Comparison of ENCODE assay signal across 1 cellular context in the genomic region with DNA sequence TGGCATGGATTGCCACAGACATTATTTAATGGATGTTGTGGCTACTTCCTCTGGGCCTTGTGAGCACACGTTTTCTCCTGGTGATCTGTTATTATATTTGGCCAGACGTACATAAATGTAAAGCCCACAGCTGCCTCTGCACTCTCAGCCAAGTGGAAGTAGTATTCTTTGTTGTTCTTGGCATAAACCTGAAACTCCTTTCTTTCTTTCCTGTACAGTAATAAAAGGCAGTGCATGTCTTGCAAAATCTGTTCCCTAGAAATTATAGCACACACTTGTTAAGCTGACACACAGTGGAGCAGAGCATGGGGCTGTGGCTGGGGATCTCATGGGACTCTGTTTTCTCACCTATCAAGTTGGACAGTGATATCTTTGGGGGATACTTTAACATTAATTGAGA.
TF ChIP-seq lines count a peak whose summit lies in the region.

No MANE protein-coding gene starts in this region.

TF ChIP-seq in HEK293, 187 proteins besides CTCF, POLR2A, EP300 and RAD21 (continued from another document):
- no peak for TF ChIP-seq ATF2 (tag by site-specific recombination; IDR thresholded peaks at IDR 0.05; ENCODE audit: low read depth)
- TF ChIP-seq, protein P1, sequence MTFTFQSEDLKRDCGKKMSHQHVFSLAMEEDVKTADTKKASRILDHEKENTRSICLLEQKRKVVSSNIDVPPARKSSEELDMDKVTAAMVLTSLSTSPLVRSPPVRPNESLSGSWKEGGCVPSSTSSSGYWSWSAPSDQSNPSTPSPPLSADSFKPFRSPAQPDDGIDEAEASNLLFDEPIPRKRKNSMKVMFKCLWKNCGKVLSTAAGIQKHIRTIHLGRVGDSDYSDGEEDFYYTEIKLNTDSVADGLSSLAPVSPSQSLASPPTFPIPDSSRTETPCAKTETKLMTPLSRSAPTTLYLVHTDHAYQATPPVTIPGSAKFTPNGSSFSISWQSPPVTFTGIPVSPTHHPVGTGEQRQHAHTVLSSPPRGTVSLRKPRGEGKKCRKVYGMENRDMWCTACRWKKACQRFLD (tag by site-specific recombination; IDR thresholded peaks at IDR 0.05), result no peak
- TF ChIP-seq ZNF776 (tag by site-specific recombination; IDR thresholded peaks at IDR 0.05; ENCODE audit: borderline replicate concordance), result no peak
- TF ChIP-seq SCRT2 (tag by site-specific recombination; IDR thresholded peaks at IDR 0.05), result peak; percentile 22; the same call in 1 of the 2 replicates
- no peak for TF ChIP-seq ZNF600 (tag by site-specific recombination; IDR thresholded peaks at IDR 0.05)
- TF ChIP-seq KLF7 (tag by site-specific recombination; IDR thresholded peaks at IDR 0.05; ENCODE audit: borderline replicate concordance), result no peak
- TF ChIP-seq, protein P2, sequence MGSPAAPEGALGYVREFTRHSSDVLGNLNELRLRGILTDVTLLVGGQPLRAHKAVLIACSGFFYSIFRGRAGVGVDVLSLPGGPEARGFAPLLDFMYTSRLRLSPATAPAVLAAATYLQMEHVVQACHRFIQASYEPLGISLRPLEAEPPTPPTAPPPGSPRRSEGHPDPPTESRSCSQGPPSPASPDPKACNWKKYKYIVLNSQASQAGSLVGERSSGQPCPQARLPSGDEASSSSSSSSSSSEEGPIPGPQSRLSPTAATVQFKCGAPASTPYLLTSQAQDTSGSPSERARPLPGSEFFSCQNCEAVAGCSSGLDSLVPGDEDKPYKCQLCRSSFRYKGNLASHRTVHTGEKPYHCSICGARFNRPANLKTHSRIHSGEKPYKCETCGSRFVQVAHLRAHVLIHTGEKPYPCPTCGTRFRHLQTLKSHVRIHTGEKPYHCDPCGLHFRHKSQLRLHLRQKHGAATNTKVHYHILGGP (tag by site-specific recombination; IDR thresholded peaks at IDR 0.05), result peak; percentile 63; the same call in 1 of the 2 replicates
- TF ChIP-seq ZNF747 (tag by site-specific recombination; IDR thresholded peaks at IDR 0.05), result no peak
- TF ChIP-seq ZNF514 (tag by site-specific recombination; IDR thresholded peaks at IDR 0.05), result no peak
- TF ChIP-seq ZNF830 (tag by site-specific recombination; IDR thresholded peaks at IDR 0.05; ENCODE audit: low read depth), result no peak
- TF ChIP-seq GFI1B (tag by site-specific recombination; IDR thresholded peaks at IDR 0.05), result 0 out of 2 replicates have a peak, but pooled peaks have one; percentile 23
- TF ChIP-seq ZNF549 (tag by site-specific recombination; IDR thresholded peaks at IDR 0.05), result no peak
- no peak for TF ChIP-seq YY1 (tag by site-specific recombination; IDR thresholded peaks at IDR 0.05)
- TF ChIP-seq, protein P3, sequence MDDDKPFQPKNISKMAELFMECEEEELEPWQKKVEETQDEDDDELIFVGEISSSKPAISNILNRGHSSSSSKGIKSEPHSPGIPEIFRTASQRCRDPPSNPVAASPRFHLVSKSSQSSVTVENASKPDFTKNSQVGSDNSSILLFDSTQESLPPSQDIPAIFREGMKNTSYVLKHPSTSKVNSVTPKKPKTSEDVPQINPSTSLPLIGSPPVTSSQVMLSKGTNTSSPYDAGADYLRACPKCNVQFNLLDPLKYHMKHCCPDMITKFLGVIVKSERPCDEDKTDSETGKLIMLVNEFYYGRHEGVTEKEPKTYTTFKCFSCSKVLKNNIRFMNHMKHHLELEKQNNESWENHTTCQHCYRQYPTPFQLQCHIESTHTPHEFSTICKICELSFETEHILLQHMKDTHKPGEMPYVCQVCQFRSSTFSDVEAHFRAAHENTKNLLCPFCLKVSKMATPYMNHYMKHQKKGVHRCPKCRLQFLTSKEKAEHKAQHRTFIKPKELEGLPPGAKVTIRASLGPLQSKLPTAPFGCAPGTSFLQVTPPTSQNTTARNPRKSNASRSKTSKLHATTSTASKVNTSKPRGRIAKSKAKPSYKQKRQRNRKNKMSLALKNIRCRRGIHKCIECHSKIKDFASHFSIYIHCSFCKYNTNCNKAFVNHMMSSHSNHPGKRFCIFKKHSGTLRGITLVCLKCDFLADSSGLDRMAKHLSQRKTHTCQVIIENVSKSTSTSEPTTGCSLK (tag by site-specific recombination; IDR thresholded peaks at IDR 0.05), result no peak
- no peak for TF ChIP-seq ZSCAN4 (tag by site-specific recombination; IDR thresholded peaks at IDR 0.05)
- TF ChIP-seq FEZF1 (tag by site-specific recombination; IDR thresholded peaks at IDR 0.05), result peak; percentile 84
- no peak for TF ChIP-seq ZNF560 (tag by site-specific recombination; IDR thresholded peaks at IDR 0.05; ENCODE audit: borderline replicate concordance)
- TF ChIP-seq, protein P4, sequence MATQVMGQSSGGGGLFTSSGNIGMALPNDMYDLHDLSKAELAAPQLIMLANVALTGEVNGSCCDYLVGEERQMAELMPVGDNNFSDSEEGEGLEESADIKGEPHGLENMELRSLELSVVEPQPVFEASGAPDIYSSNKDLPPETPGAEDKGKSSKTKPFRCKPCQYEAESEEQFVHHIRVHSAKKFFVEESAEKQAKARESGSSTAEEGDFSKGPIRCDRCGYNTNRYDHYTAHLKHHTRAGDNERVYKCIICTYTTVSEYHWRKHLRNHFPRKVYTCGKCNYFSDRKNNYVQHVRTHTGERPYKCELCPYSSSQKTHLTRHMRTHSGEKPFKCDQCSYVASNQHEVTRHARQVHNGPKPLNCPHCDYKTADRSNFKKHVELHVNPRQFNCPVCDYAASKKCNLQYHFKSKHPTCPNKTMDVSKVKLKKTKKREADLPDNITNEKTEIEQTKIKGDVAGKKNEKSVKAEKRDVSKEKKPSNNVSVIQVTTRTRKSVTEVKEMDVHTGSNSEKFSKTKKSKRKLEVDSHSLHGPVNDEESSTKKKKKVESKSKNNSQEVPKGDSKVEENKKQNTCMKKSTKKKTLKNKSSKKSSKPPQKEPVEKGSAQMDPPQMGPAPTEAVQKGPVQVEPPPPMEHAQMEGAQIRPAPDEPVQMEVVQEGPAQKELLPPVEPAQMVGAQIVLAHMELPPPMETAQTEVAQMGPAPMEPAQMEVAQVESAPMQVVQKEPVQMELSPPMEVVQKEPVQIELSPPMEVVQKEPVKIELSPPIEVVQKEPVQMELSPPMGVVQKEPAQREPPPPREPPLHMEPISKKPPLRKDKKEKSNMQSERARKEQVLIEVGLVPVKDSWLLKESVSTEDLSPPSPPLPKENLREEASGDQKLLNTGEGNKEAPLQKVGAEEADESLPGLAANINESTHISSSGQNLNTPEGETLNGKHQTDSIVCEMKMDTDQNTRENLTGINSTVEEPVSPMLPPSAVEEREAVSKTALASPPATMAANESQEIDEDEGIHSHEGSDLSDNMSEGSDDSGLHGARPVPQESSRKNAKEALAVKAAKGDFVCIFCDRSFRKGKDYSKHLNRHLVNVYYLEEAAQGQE (tag by site-specific recombination; IDR thresholded peaks at IDR 0.05), result no peak
- TF ChIP-seq, protein P5, sequence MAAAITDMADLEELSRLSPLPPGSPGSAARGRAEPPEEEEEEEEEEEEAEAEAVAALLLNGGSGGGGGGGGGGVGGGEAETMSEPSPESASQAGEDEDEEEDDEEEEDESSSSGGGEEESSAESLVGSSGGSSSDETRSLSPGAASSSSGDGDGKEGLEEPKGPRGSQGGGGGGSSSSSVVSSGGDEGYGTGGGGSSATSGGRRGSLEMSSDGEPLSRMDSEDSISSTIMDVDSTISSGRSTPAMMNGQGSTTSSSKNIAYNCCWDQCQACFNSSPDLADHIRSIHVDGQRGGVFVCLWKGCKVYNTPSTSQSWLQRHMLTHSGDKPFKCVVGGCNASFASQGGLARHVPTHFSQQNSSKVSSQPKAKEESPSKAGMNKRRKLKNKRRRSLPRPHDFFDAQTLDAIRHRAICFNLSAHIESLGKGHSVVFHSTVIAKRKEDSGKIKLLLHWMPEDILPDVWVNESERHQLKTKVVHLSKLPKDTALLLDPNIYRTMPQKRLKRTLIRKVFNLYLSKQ (tag by site-specific recombination; IDR thresholded peaks at IDR 0.05; ENCODE audit: borderline replicate concordance), result no peak
- 0 out of 2 replicates have a peak, but pooled peaks have one; percentile 15 for TF ChIP-seq ZXDB (tag by site-specific recombination; IDR thresholded peaks at IDR 0.05)
- TF ChIP-seq ZNF37A (tag by site-specific recombination; IDR thresholded peaks at IDR 0.05), result no peak
- TF ChIP-seq, protein P6, sequence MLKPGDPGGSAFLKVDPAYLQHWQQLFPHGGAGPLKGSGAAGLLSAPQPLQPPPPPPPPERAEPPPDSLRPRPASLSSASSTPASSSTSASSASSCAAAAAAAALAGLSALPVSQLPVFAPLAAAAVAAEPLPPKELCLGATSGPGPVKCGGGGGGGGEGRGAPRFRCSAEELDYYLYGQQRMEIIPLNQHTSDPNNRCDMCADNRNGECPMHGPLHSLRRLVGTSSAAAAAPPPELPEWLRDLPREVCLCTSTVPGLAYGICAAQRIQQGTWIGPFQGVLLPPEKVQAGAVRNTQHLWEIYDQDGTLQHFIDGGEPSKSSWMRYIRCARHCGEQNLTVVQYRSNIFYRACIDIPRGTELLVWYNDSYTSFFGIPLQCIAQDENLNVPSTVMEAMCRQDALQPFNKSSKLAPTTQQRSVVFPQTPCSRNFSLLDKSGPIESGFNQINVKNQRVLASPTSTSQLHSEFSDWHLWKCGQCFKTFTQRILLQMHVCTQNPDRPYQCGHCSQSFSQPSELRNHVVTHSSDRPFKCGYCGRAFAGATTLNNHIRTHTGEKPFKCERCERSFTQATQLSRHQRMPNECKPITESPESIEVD (tag by site-specific recombination; IDR thresholded peaks at IDR 0.05), result peak; percentile 86
- no peak for TF ChIP-seq ZNF140 (tag by site-specific recombination; IDR thresholded peaks at IDR 0.05)
- TF ChIP-seq ZNF792 (tag by site-specific recombination; IDR thresholded peaks at IDR 0.05), result no peak
- no peak for TF ChIP-seq ZNF184 (tag by site-specific recombination; IDR thresholded peaks at IDR 0.05)
- TF ChIP-seq ZNF239 (tag by site-specific recombination; IDR thresholded peaks at IDR 0.05), result no peak
- no peak for TF ChIP-seq ZFP69B (tag by site-specific recombination; IDR thresholded peaks at IDR 0.05)
- no peak for TF ChIP-seq ZSCAN16 (tag by site-specific recombination; IDR thresholded peaks at IDR 0.05)
- TF ChIP-seq ZNF24 (tag by site-specific recombination; IDR thresholded peaks at IDR 0.05), result no peak
- no peak for TF ChIP-seq SALL2 (tag by site-specific recombination; IDR thresholded peaks at IDR 0.05; ENCODE audit: borderline replicate concordance)
- TF ChIP-seq OSR2 (tag by site-specific recombination; IDR thresholded peaks at IDR 0.05), result peak; percentile 72
- no peak for TF ChIP-seq ZFHX2 (tag by site-specific recombination; conservative IDR thresholded peaks at IDR 0.05)
- TF ChIP-seq ZNF670 (tag by site-specific recombination; IDR thresholded peaks at IDR 0.05; ENCODE audit: low read depth), result no peak
- TF ChIP-seq ZNF155 (tag by site-specific recombination; IDR thresholded peaks at IDR 0.05), result no peak
- TF ChIP-seq ZNF311 (tag by site-specific recombination; IDR thresholded peaks at IDR 0.05; ENCODE audit: borderline replicate concordance), result no peak
- TF ChIP-seq ZNF837 (tag by site-specific recombination; IDR thresholded peaks at IDR 0.05), result no peak
- no peak for TF ChIP-seq BCL11A (tag by site-specific recombination; IDR thresholded peaks at IDR 0.05; ENCODE audit: low read depth)
